ENCODE assay signal across 25 cellular contexts in the genomic region with DNA sequence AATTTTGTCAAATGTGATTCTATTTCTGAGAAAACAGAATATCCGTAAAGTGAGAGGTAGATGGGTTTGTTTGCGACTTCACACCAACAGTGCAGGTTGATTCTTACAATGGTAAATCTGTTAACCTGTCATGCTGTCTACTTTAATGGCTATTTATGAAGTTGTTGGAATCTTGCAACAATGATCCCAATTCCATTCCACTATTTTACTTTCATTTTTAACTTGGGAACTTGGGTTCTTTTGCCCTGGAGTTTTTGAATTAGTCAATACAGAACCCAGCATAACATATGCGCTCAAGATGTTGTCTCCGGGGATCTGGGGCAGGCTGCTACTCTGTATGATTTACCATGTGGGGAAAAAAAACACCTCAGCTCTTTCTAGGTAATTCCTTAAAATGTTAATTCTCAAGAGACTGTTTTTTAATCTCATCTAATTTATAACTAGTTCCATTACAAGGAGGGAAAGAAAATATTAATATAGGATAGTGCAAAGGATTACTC. TPM values are rescaled to one million over a fixed set of nuclear protein-coding genes. Genes with fewer than 3 reads are reported as not detected.
DNase-seq lines count a peak whose midpoint lies in the region; ATAC-seq and TF ChIP-seq lines count a peak whose summit lies in the region.
"Had no signal": no experiment of that assay in that cellular context is flagged by ENCODE, and none has a peak within 500 bp of the region (broad histone marks: within the 10 kb centered on the region; RNA-seq: fewer than 3 reads in every experiment).

No MANE protein-coding gene starts in this region.

- H3K9me3 ChIP-seq in HUES64 (ENCODE audit: insufficient read depth, low read depth, low read length), result no peaks in the 10 kb centered on the region
- H3K9me3 ChIP-seq in endodermal cell (ENCODE audit: control insufficient read depth, low read length), result no peaks in the 10 kb centered on the region
- H3K9me3 ChIP-seq: BE2C, suprapubic skin had no signal

- no peaks in the 10 kb centered on the region for H3K36me3 Mint-ChIP-seq in endodermal cell (ENCODE audit: low read depth)
- no peaks in the 10 kb centered on the region for H3K36me3 Mint-ChIP-seq in nephron progenitor cell (ENCODE audit: low read depth)
- H3K36me3 Mint-ChIP-seq: natural killer cell treated with Interleukin-12 subunit alpha and Interleukin-12 subunit beta and Interleukin-15 and Interleukin-18, amount 100 ng/mL, for 72 hours; T-cell had no signal

- ATAC-seq in GM18873 (IDR thresholded peaks at IDR 0.05; ENCODE audit: low FRiP score, unreplicated experiment), result no peak
- ATAC-seq: natural killer cell treated with Interleukin-12 subunit alpha and Interleukin-12 subunit beta and Interleukin-15 and Interleukin-18, amount 100 ng/mL, for 72 hours; T-cell had no signal

- peaks cover 9% of the 10 kb centered on the region; the same call in 1 of the 2 replicates for H3K36me3 ChIP-seq in HUES64 (ENCODE audit: insufficient read depth, low read length)
- no peaks in the 10 kb centered on the region for H3K36me3 ChIP-seq in endodermal cell (ENCODE audit: control insufficient read depth, insufficient read depth, low read length)
- H3K36me3 ChIP-seq: BE2C, suprapubic skin had no signal

- H3K9ac ChIP-seq in HUES64 (ENCODE audit: low read depth, low read length) (peak overlapping the region; percentile 53; the same call in 1 of the 2 replicates), endodermal cell (ENCODE audit: extremely low read depth, low read length, poor library complexity, severe bottlenecking) (peak overlapping the region; percentile 24)

- peak overlapping the region; percentile 48 for H3K4me3 Mint-ChIP-seq in endodermal cell
- H3K4me3 Mint-ChIP-seq in nephron progenitor cell, result peak overlapping the region; percentile 70
- H3K4me3 Mint-ChIP-seq: natural killer cell treated with Interleukin-12 subunit alpha and Interleukin-12 subunit beta and Interleukin-15 and Interleukin-18, amount 100 ng/mL, for 72 hours; T-cell had no signal

- DNase-seq in endodermal cell (no peak), nephron progenitor cell (no peak), midbrain (lab: John Stamatoyannopoulos, UW) (no peak), NCI-H226 (no peak), NCI-H774 (lab: John Stamatoyannopoulos, UW) (no peak)
- DNase-seq: activated CD4-positive, alpha-beta T cell treated with anti-CD3 and anti-CD28 coated beads, Interleukin-2, amount 50 U/mL, for 48 hours; activated gamma-delta T cell treated with Interleukin-2 at 50 U/mL for 16 hours; amygdala; BE2C; cerebellar nuclear complex; COR-L47; hippocampal formation; kidney; mesenchymal stem cell; NCI-H1105; NCI-H526; SHP77 treated with DMSO at 0.1 percent for 48 hours; stimulated activated CD4-positive, alpha-beta T cell treated with anti-CD3 and anti-CD28 coated beads, Interleukin-12 subunit alpha, Interleukin-12 subunit beta, amount 100 ng/mL, for 4 hours; T-cell had no signal

- WGBS in HUES64, result 54% methylated on average over 4 of the region's 4 CpGs
- 60 to 68% methylated on average over 2 to 4 of the region's 4 CpGs for WGBS in endodermal cell (ENCODE audit: insufficient coverage in 1 of 2, insufficient read length in 1 of 2), 2 experiments

- H3K27ac Mint-ChIP-seq in endodermal cell (peak overlapping the region; percentile 35), nephron progenitor cell (peak overlapping the region; percentile 62)
- H3K27ac Mint-ChIP-seq: natural killer cell treated with Interleukin-12 subunit alpha and Interleukin-12 subunit beta and Interleukin-15 and Interleukin-18, amount 100 ng/mL, for 72 hours; T-cell had no signal

- H3K27me3 Mint-ChIP-seq in endodermal cell (ENCODE audit: insufficient read depth) (no peaks in the 10 kb centered on the region), nephron progenitor cell (ENCODE audit: low read depth, poor library complexity) (peaks cover 2% of the 10 kb centered on the region)

- no peaks in the 10 kb centered on the region for H3K9me3 Mint-ChIP-seq in endodermal cell
- no peaks in the 10 kb centered on the region for H3K9me3 Mint-ChIP-seq in nephron progenitor cell
- H3K9me3 Mint-ChIP-seq: natural killer cell treated with Interleukin-12 subunit alpha and Interleukin-12 subunit beta and Interleukin-15 and Interleukin-18, amount 100 ng/mL, for 72 hours; T-cell had no signal

- H3K4me1 ChIP-seq in HUES64 (ENCODE audit: insufficient read depth, low read length) (peaks cover 65% of the 10 kb centered on the region), endodermal cell (ENCODE audit: control insufficient read depth, insufficient read depth, low read length) (peaks cover 51% of the 10 kb centered on the region)

- H3K27ac ChIP-seq in HUES64 (ENCODE audit: low read depth, low read length) (no peak overlapping the region), endodermal cell (ENCODE audit: low read depth, low read length) (peak overlapping the region; percentile 73)
- H3K27ac ChIP-seq: suprapubic skin had no signal

- TF ChIP-seq CTCF in endodermal cell (conservative IDR thresholded peaks at IDR 0.05), result no peak
- TF ChIP-seq CTCF in nephron progenitor cell (IDR thresholded peaks at IDR 0.05), result no peak

- H3K4me3 ChIP-seq in HUES64 (ENCODE audit: low read length), result peak overlapping the region; percentile 52; the same call in 1 of the 2 replicates
- peak overlapping the region; percentile 57 for H3K4me3 ChIP-seq in endodermal cell (ENCODE audit: low read length)

- H3K27me3 ChIP-seq in HUES64 (ENCODE audit: insufficient read depth, low read length) (peaks cover 9% of the 10 kb centered on the region), endodermal cell (ENCODE audit: control insufficient read depth, insufficient read depth, low read length, poor library complexity, severe bottlenecking) (no peaks in the 10 kb centered on the region)
- H3K27me3 ChIP-seq: BE2C had no signal

- H3K4me1 Mint-ChIP-seq in endodermal cell, result peaks cover 76% of the 10 kb centered on the region
- peaks cover 85% of the 10 kb centered on the region for H3K4me1 Mint-ChIP-seq in nephron progenitor cell

RNA-seq across cellular contexts. Expression of gene LGI1, which starts 1.2 kb away (rescaled TPM):
- polyA plus RNA-seq in HUES64 (2013, experiment 1 of 2), result 17.8 TPM
- polyA plus RNA-seq in HUES64 (2013, experiment 2 of 2), result 30.6 TPM
- 1 to 10 TPM in 1 of 2 donors, under 1 TPM in 1; 0.60 to 2.6 TPM for total RNA-seq in endodermal cell
- polyA plus RNA-seq in endodermal cell (2013, experiment 1 of 2), result 63.2 TPM
- 66.2 TPM for polyA plus RNA-seq in endodermal cell (2013, experiment 2 of 2)
- total RNA-seq: H1; kidney; natural killer cell treated with Interleukin-12 subunit alpha and Interleukin-12 subunit beta and Interleukin-15 and Interleukin-18, amount 100 ng/mL, for 72 hours; renal cortical epithelial cell; suprapubic skin; T-cell had no signal

RNA-seq across cellular contexts. Expression of gene FRA10AC1, which starts 56.6 kb away (rescaled TPM):
- 7.5 TPM for polyA plus RNA-seq in HUES64 (2013, experiment 1 of 2)
- polyA plus RNA-seq in HUES64 (2013, experiment 2 of 2), result 12.6 TPM
- 10 to 100 TPM; 16.5 to 28.3 TPM for total RNA-seq in endodermal cell
- 19.9 TPM for polyA plus RNA-seq in endodermal cell (2013, experiment 1 of 2)
- 27.4 TPM for polyA plus RNA-seq in endodermal cell (2013, experiment 2 of 2)
